ENCODE assay signal across 12 cellular contexts in genomic region chr18:12011962-12012549, GRCh38. TPM values are rescaled to one million over a fixed set of nuclear protein-coding genes. Genes with fewer than 3 reads are reported as not detected.
A peak's percentile ranks its signal among the peaks of the same experiment; 100 is the strongest.
DNase-seq lines count a peak whose midpoint lies in the region; ATAC-seq and TF ChIP-seq lines count a peak whose summit lies in the region.
"Had no signal": no experiment of that assay in that cellular context is flagged by ENCODE, and none has a peak within 500 bp of the region (broad histone marks: within the 10 kb centered on the region; RNA-seq: fewer than 3 reads in every experiment).

No MANE protein-coding gene starts in this region.

- H3K4ac ChIP-seq in IMR-90 (ENCODE audit: low read depth, low read length): no peak overlapping the region

- H3K18ac ChIP-seq in IMR-90 (ENCODE audit: low read depth, low read length): no peak overlapping the region

- BruUV-seq in IMR-90 (replicated peaks; lab: Mats Ljungman, UMichigan) (no TSS peak), A673 (replicated peaks; lab: Mats Ljungman, UMichigan) (no TSS peak)

- TF ChIP-seq CTCF in IMR-90 (conservative IDR thresholded peaks at IDR 0.05; ENCODE audit: low read depth, low read length) (no peak), A673 (conservative IDR thresholded peaks at IDR 0.05; ENCODE audit: low read depth, low read length) (no peak)

- WGBS in IMR-90 (ENCODE audit: extremely low coverage in 2 of 2, insufficient read length in 1 of 2), 2 experiments: 78% methylated on average over 11 of the region's 19 CpGs; no CpG with 5 or more reads in 1 of the 2 experiments
- whole genome bisulfite sequencing in esophagus, 2 donors: 45 to 49% methylated on average over 19 of the region's 19 CpGs

- H4K8ac ChIP-seq in IMR-90 (ENCODE audit: low read depth in 2 of 2, low read length in 2 of 2): no peak overlapping the region

- no peak overlapping the region for H3K4me3 ChIP-seq in IMR-90 (ENCODE audit: insufficient read depth, low read depth, low read length)
- no peak overlapping the region for H3K4me3 ChIP-seq in esophagus (ENCODE audit: low read depth in 1 of 2, low read length in 2 of 2)
- no peak overlapping the region for H3K4me3 ChIP-seq in A673 (ENCODE audit: low read depth, low read length, poor library complexity, severe bottlenecking)
- H3K4me3 ChIP-seq: SK-N-MC had no signal

- H2AK5ac ChIP-seq in IMR-90 (ENCODE audit: low read depth, low read length): no peak overlapping the region

- no peak overlapping the region for H2AFZ ChIP-seq in IMR-90 (replicated peaks; ENCODE audit: low read length, poor library complexity)

- in situ Hi-C loops in IMR-90 (cut with MboI; ENCODE audit: low sequenced_read_pairs): no loop called here

- H3K27ac ChIP-seq in IMR-90 (ENCODE audit: insufficient read depth, low read length) (no peak overlapping the region), esophagus (ENCODE audit: low read depth in 2 of 2, low read length in 1 of 2) (peak overlapping the region; percentile 79 to 98), A673 (ENCODE audit: low read depth, low read length, poor library complexity, severe bottlenecking) (no peak overlapping the region)
- H3K27ac ChIP-seq: SK-N-MC had no signal

- ATAC-seq in IMR-90 (ENCODE audit: low read depth) (peak; percentile 28), left colon (peak; percentile 27), sciatic nerve (peak; percentile 87)

- no peak overlapping the region for H2BK120ac ChIP-seq in IMR-90 (ENCODE audit: low read depth, low read length)

- dilution Hi-C loops in IMR-90 (cut with HindIII; ENCODE audit: low sequenced_read_pairs, unreplicated experiment): no loop called here

- H3K56ac ChIP-seq in IMR-90 (ENCODE audit: extremely low read depth, insufficient read depth, low read length): no peak overlapping the region

- no peak overlapping the region for H2BK15ac ChIP-seq in IMR-90 (ENCODE audit: low read depth, low read length)

- no peak overlapping the region for H4K91ac ChIP-seq in IMR-90 (ENCODE audit: insufficient read depth, low read depth, low read length)

- CTCF ChIA-PET in IMR-90 (lab: Yijun Ruan, JAX): no interaction called here
- CTCF ChIA-PET in A673 (lab: Charles Lee): no interaction called here

- H2AK9ac ChIP-seq in IMR-90 (replicated peaks; ENCODE audit: low read depth, low read length, poor library complexity): no peak overlapping the region

- peaks cover 21% of the 10 kb centered on the region for H3K4me1 ChIP-seq in IMR-90 (ENCODE audit: control insufficient read depth, insufficient read depth, low read length)
- peaks cover 6 to 26% of the 10 kb centered on the region in 2 donors for H3K4me1 ChIP-seq in esophagus (ENCODE audit: control insufficient read depth in 2 of 2, insufficient read depth in 2 of 2, low read length in 1 of 2)
- no peaks in the 10 kb centered on the region for H3K4me1 ChIP-seq in A673 (ENCODE audit: insufficient read depth, low read length, poor library complexity, severe bottlenecking)

- no peak overlapping the region for H3K4me2 ChIP-seq in IMR-90 (ENCODE audit: low read depth, low read length)

- no peak overlapping the region for H3K23ac ChIP-seq in IMR-90 (ENCODE audit: low read depth, low read length)

- H3K14ac ChIP-seq in IMR-90 (replicated peaks; ENCODE audit: low read depth, low read length): no peak overlapping the region

- peak; percentile 58 for DNase-seq in IMR-90
- DNase-seq in left colon: peak; percentile 58 to 59
- no peak for DNase-seq in sciatic nerve (ENCODE audit: low spot score)
- DNase-seq in activated T-cell treated with anti-CD3 and anti-CD28 coated beads for 4 hours: no peak
- DNase-seq in A673 (ENCODE audit: low spot score): no peak
- no peak for DNase-seq in cerebellum (ENCODE audit: low spot score)
- no peak for DNase-seq in GM03348 (ENCODE audit: low spot score)
- DNase-seq: activated CD4-positive, alpha-beta memory T cell treated with anti-CD3 and anti-CD28 coated beads for 36 hours; amniotic stem cell; NCI-H345 had no signal

- no peaks in the 10 kb centered on the region for H4K20me1 ChIP-seq in IMR-90 (ENCODE audit: insufficient read depth, low read length)

- POLR2A ChIA-PET in IMR-90 (lab: Charles Lee; ENCODE audit: unreplicated experiment): no interaction called here
- POLR2A ChIA-PET in A673 (lab: Charles Lee; ENCODE audit: low non-redundant PET): no interaction called here

- H3K9me1 ChIP-seq in IMR-90 (ENCODE audit: insufficient read depth, low read length): peaks cover 5% of the 10 kb centered on the region; the same call in 1 of the 2 replicates

- H3K27me3 ChIP-seq in IMR-90 (ENCODE audit: control insufficient read depth, insufficient read depth, low read length) (no peaks in the 10 kb centered on the region; the same call in 1 of the 2 replicates), esophagus (ENCODE audit: control insufficient read depth in 1 of 2, insufficient read depth in 2 of 2, low read length in 2 of 2) (no peaks in the 10 kb centered on the region), A673 (replicated peaks; ENCODE audit: insufficient read depth, low read depth, low read length, poor library complexity) (no peaks in the 10 kb centered on the region)

- no peak overlapping the region for H4K5ac ChIP-seq in IMR-90 (ENCODE audit: low read depth, low read length)

- no peak for TF ChIP-seq RAD21 in IMR-90 (IDR thresholded peaks at IDR 0.05; ENCODE audit: low read length)

- H2BK20ac ChIP-seq in IMR-90 (ENCODE audit: low read depth, low read length): no peak overlapping the region

- no peak for TF ChIP-seq POLR2A in IMR-90 (IDR thresholded peaks at IDR 0.05; ENCODE audit: low read depth, low read length)

- intact Hi-C loops in IMR-90 (cut with micrococcal nuclease) (no loop called here), left colon (cut with DNase I, micrococcal nuclease) (no loop called here), sciatic nerve (cut with DNase I) (no loop called here), A673 (cut with micrococcal nuclease; ENCODE audit: unreplicated experiment) (no loop called here)

- peaks cover 26% of the 10 kb centered on the region for H3K36me3 ChIP-seq in IMR-90 (ENCODE audit: control insufficient read depth, insufficient read depth, low read length)
- H3K36me3 ChIP-seq in esophagus (ENCODE audit: control insufficient read depth in 2 of 2, insufficient read depth in 2 of 2, low read length in 1 of 2): peaks cover 4 to 18% of the 10 kb centered on the region in 2 donors
- no peaks in the 10 kb centered on the region for H3K36me3 ChIP-seq in A673 (ENCODE audit: insufficient read depth, low read length, poor library complexity, severe bottlenecking)

- H3K9ac ChIP-seq in IMR-90 (ENCODE audit: low read depth, low read length): no peak overlapping the region

- no peak overlapping the region for H2BK5ac ChIP-seq in IMR-90 (ENCODE audit: low read depth, low read length, poor library complexity, severe bottlenecking)

- H3K79me1 ChIP-seq in IMR-90 (ENCODE audit: low read depth in 1 of 2, low read length in 2 of 2): no peaks in the 10 kb centered on the region

- H3K9me3 ChIP-seq in IMR-90 (ENCODE audit: control insufficient read depth, insufficient read depth, low read length): no peaks in the 10 kb centered on the region
- no peaks in the 10 kb centered on the region for H3K9me3 ChIP-seq in esophagus (ENCODE audit: control insufficient read depth in 2 of 2, insufficient read depth in 1 of 2, low read depth in 1 of 2, low read length in 1 of 2)
- H3K9me3 ChIP-seq in A673 (ENCODE audit: low read depth, low read length, poor library complexity, severe bottlenecking): no peaks in the 10 kb centered on the region

TF ChIP-seq in IMR-90, 13 proteins besides CTCF, POLR2A, EP300 and RAD21:
- TF ChIP-seq, protein P1, sequence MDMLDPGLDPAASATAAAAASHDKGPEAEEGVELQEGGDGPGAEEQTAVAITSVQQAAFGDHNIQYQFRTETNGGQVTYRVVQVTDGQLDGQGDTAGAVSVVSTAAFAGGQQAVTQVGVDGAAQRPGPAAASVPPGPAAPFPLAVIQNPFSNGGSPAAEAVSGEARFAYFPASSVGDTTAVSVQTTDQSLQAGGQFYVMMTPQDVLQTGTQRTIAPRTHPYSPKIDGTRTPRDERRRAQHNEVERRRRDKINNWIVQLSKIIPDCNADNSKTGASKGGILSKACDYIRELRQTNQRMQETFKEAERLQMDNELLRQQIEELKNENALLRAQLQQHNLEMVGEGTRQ (IDR thresholded peaks at IDR 0.05; ENCODE audit: low read depth, low read length): no peak
- TF ChIP-seq MAZ (IDR thresholded peaks at IDR 0.05; ENCODE audit: borderline replicate concordance, low read depth, low read length) (no peak), CHD1 (IDR thresholded peaks at IDR 0.05; ENCODE audit: low read depth, low read length) (no peak), BHLHE40 (IDR thresholded peaks at IDR 0.05; ENCODE audit: low read depth, low read length) (no peak), RFX5 (IDR thresholded peaks at IDR 0.05; ENCODE audit: low read depth, low read length) (no peak), SMC3 (IDR thresholded peaks at IDR 0.05; ENCODE audit: low read depth, low read length) (no peak), MXI1 (IDR thresholded peaks at IDR 0.05; ENCODE audit: borderline replicate concordance, low read depth, low read length) (no peak), CEBPB (IDR thresholded peaks at IDR 0.05; ENCODE audit: low read depth, low read length) (no peak), NFE2L2 (IDR thresholded peaks at IDR 0.05; ENCODE audit: low read depth, low read length) (no peak), MAFK (IDR thresholded peaks at IDR 0.05; ENCODE audit: low read depth, low read length) (no peak), FOS (IDR thresholded peaks at IDR 0.05; ENCODE audit: low read depth, low read length) (no peak), RCOR1 (IDR thresholded peaks at IDR 0.05; ENCODE audit: insufficient replicate concordance, low read length) (no peak)
- TF ChIP-seq, protein P2, sequence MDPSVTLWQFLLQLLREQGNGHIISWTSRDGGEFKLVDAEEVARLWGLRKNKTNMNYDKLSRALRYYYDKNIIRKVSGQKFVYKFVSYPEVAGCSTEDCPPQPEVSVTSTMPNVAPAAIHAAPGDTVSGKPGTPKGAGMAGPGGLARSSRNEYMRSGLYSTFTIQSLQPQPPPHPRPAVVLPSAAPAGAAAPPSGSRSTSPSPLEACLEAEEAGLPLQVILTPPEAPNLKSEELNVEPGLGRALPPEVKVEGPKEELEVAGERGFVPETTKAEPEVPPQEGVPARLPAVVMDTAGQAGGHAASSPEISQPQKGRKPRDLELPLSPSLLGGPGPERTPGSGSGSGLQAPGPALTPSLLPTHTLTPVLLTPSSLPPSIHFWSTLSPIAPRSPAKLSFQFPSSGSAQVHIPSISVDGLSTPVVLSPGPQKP (IDR thresholded peaks at IDR 0.05; ENCODE audit: borderline replicate concordance, low read depth, low read length): no peak

RNA-seq across cellular contexts. Expression of gene IMPA2, which starts 30.7 kb away (rescaled TPM):
- total RNA-seq in IMR-90 (2012; rRNA removed) (4.7 and 5.4 TPM in 2 replicates), left colon (100 to 1,000 TPM; 114 to 135 TPM), sciatic nerve (15.8 TPM), A673 (2021) (22.4 and 33.7 TPM in 2 replicates), cerebellum (8.1 TPM)
- polyA plus RNA-seq in IMR-90 (2012; rRNA removed) (4.7 and 5.5 TPM in 2 replicates), esophagus (100 to 1,000 TPM in 1 of 2 donors, 10 to 100 TPM in 1; 79.1 to 142 TPM)
- 8.4 and 12.8 TPM in 2 replicates for polyA plus RNA-seq in IMR-90 (2012; cell fraction: cytosol; rRNA removed)
- polyA plus RNA-seq in IMR-90 (2012; cell fraction: nucleus; rRNA removed; ENCODE audit: low replicate concordance): 24.6 and 26.9 TPM in 2 replicates

Comparison
In these comparisons a context has a peak if more than half of its experiments do, and no peak if none do; other contexts are left out.
1. ATAC-seq: peak in every context shown above with its lines; median percentile 87 in sciatic nerve; 28 in IMR-90; 27 in left colon.
2. DNase-seq: peak in IMR-90 (single experiment) and left colon (2 of 2); none in sciatic nerve (single experiment), activated T-cell treated with anti-CD3 and anti-CD28 coated beads for 4 hours (single experiment), A673 (single experiment), cerebellum (single experiment) and GM03348 (single experiment).
3. H3K27ac ChIP-seq: peak in esophagus (2 of 2); none in IMR-90 (single experiment) and A673 (single experiment).